Comparison of ENCODE assay signal across 9 cellular contexts in genomic region chr10:11822809-11823121, GRCh38. TPM values are rescaled to one million over a fixed set of nuclear protein-coding genes. Genes with fewer than 3 reads are reported as not detected.
A peak's percentile ranks its signal among the peaks of the same experiment; 100 is the strongest.
DNase-seq lines count a peak whose midpoint lies in the region; ATAC-seq and TF ChIP-seq lines count a peak whose summit lies in the region.
"Had no signal": no experiment of that assay in that cellular context is flagged by ENCODE, and none has a peak within 500 bp of the region (broad histone marks: within the 10 kb centered on the region; RNA-seq: fewer than 3 reads in every experiment).

No MANE protein-coding gene starts in this region.

- peak overlapping the region; percentile 92 for H3K4me2 ChIP-seq in hepatocyte

- H4K20me1 ChIP-seq in hepatocyte (ENCODE audit: insufficient read depth, poor library complexity, severe bottlenecking) = no peaks in the 10 kb centered on the region

- H3K4me3 ChIP-seq in GM08714 (ENCODE audit: low read length) = peak overlapping the region; percentile 81; the same call in 1 of the 2 replicates
- peak overlapping the region; percentile 65 for H3K4me3 ChIP-seq in WERI-Rb-1 (ENCODE audit: low read depth, low read length)
- peak overlapping the region; percentile 74 for H3K4me3 ChIP-seq in hepatocyte
- peak overlapping the region; percentile 71 for H3K4me3 ChIP-seq in skeletal muscle cell (ENCODE audit: low read depth, low read length)

- no peaks in the 10 kb centered on the region for H3K9me2 ChIP-seq in hepatocyte (replicated peaks; ENCODE audit: insufficient read depth)

- H3K79me2 ChIP-seq in hepatocyte = peaks cover 44% of the 10 kb centered on the region

- ATAC-seq in esophagus mucosa (no peak), HG03521 (IDR thresholded peaks at IDR 0.05; ENCODE audit: unreplicated experiment) (no peak)

- H3K27me3 ChIP-seq in WERI-Rb-1 (ENCODE audit: insufficient read depth, low read depth, severe bottlenecking) (no peaks in the 10 kb centered on the region), hepatocyte (no peaks in the 10 kb centered on the region)

- H3K27ac ChIP-seq in WERI-Rb-1 (no peak overlapping the region), hepatocyte (no peak overlapping the region)

- DNase-seq in WERI-Rb-1 (no peak), hepatocyte (ENCODE audit: low spot score) (no peak), skeletal muscle cell (ENCODE audit: low read depth) (no peak), SW 1271 (lab: John Stamatoyannopoulos, UW) (no peak), hypothalamus (lab: John Stamatoyannopoulos, UW) (no peak)
- DNase-seq: cortex of kidney had no signal

- no peaks in the 10 kb centered on the region for H3K36me3 ChIP-seq in WERI-Rb-1
- no peaks in the 10 kb centered on the region for H3K36me3 ChIP-seq in hepatocyte (replicated peaks; ENCODE audit: insufficient read depth, low read depth)

- 76% methylated on average over 8 of the region's 8 CpGs for WGBS in hepatocyte (ENCODE audit: low lambda C conversion rate, missing lambda C conversion rate)

- H2AFZ ChIP-seq in hepatocyte = peak overlapping the region; percentile 92

- H3K9me3 ChIP-seq in WERI-Rb-1 (ENCODE audit: severe bottlenecking) = no peaks in the 10 kb centered on the region
- no peaks in the 10 kb centered on the region for H3K9me3 ChIP-seq in hepatocyte (ENCODE audit: low read depth)

- TF ChIP-seq CTCF in WERI-Rb-1 (IDR thresholded peaks at IDR 0.05; ENCODE audit: low read depth, low read length) (no peak), hepatocyte (IDR thresholded peaks at IDR 0.05; ENCODE audit: poor library complexity) (no peak)

- H3K4me1 ChIP-seq in hepatocyte (ENCODE audit: insufficient read depth) = peaks cover 14% of the 10 kb centered on the region

RNA-seq across cellular contexts. Expression of gene PROSER2, which starts 0.4 kb away (rescaled TPM):
- total RNA-seq in hepatocyte (7.2 and 13.3 TPM in 2 replicates), esophagus mucosa (10.1 TPM)
- polyA plus RNA-seq in hepatocyte = 24.3 and 39.9 TPM in 2 replicates
